ENCODE assay signal across 25 cellular contexts in genomic region chr12:74476234-74476633, GRCh38.
"Had no signal": no experiment of that assay in that cellular context is flagged by ENCODE, and none has a peak within 500 bp of the region (broad histone marks: within the 10 kb centered on the region; RNA-seq: fewer than 3 reads in every experiment).

No MANE protein-coding gene starts in this region.

- DNase-seq: natural killer cell; occipital lobe; ovary; posterior cingulate gyrus; psoas muscle; right cardiac atrium; stimulated activated CD4-positive, alpha-beta T cell treated with anti-CD3 and anti-CD28 coated beads, Interleukin-15, amount 100 ng/mL, for 24 hours; stimulated activated CD4-positive, alpha-beta T cell treated with anti-CD3 and anti-CD28 coated beads, Interleukin-2, amount 100 ng/mL, for 24 hours; stimulated activated CD4-positive, alpha-beta T cell treated with anti-CD3 and anti-CD28 coated beads, Interleukin-2, amount 100 ng/mL, for 48 hours; stimulated activated CD4-positive, alpha-beta T cell treated with anti-CD3 and anti-CD28 coated beads, Interleukin-4, amount 100 ng/mL, for 24 hours; stimulated activated naive B cell treated with anti-CD40 and anti-IgM and Interleukin-4, amounts not matched to agents 10 μg/mL and 1 μg/mL and 100 μg/mL, for 72 hours; stimulated activated naive CD4-positive, alpha-beta T cell treated with Interleukin-2 at 50 U/mL for 16 hours; stomach; thyroid gland; trophoblast cell; upper lobe of left lung had no signal

- H3K9me3 ChIP-seq: ovary, psoas muscle, stomach, thoracic aorta, thyroid gland, tibial nerve, upper lobe of left lung, vagina had no signal

- H2AFZ ChIP-seq: neural progenitor cell, parathyroid adenoma had no signal

- H3K79me2 ChIP-seq: parathyroid adenoma had no signal

- H3K4me2 ChIP-seq: neural progenitor cell had no signal

- H3K4me1 ChIP-seq: neural progenitor cell, parathyroid adenoma, psoas muscle, stomach, thyroid gland, tibial nerve, upper lobe of left lung, vagina had no signal

- H3K27ac ChIP-seq: neural progenitor cell, ovary, parathyroid adenoma, psoas muscle, skin epidermis, stomach, thoracic aorta, thyroid gland, tibial nerve, upper lobe of left lung, vagina had no signal

- H3K36me3 ChIP-seq: neural progenitor cell, ovary, stomach, thoracic aorta, thyroid gland, tibial nerve, upper lobe of left lung, vagina had no signal

- FAIRE-seq: urothelium cell line had no signal

- ATAC-seq: natural killer cell; psoas muscle; right cardiac atrium; sciatic nerve; stimulated activated effector memory CD8-positive, alpha-beta T cell treated with anti-CD3 and anti-CD28 coated beads, Interleukin-12 subunit alpha, Interleukin-12 subunit beta, amount 100 ng/mL, for 72 hours; stimulated activated naive B cell treated with anti-CD40 and anti-IgM and Interleukin-4, amounts not matched to agents 10 μg/mL and 1 μg/mL and 100 μg/mL, for 72 hours had no signal

- H3K4me3 ChIP-seq: neural progenitor cell, ovary, psoas muscle, skin epidermis, stomach, thoracic aorta, thyroid gland, tibial nerve, upper lobe of left lung, vagina had no signal

- H3K9ac ChIP-seq: neural progenitor cell, parathyroid adenoma had no signal

- H3K27me3 ChIP-seq: neural progenitor cell, ovary, stomach, thyroid gland, tibial nerve, upper lobe of left lung, vagina had no signal
